31 cellular contexts compared by ENCODE assay signal in the genomic region with DNA sequence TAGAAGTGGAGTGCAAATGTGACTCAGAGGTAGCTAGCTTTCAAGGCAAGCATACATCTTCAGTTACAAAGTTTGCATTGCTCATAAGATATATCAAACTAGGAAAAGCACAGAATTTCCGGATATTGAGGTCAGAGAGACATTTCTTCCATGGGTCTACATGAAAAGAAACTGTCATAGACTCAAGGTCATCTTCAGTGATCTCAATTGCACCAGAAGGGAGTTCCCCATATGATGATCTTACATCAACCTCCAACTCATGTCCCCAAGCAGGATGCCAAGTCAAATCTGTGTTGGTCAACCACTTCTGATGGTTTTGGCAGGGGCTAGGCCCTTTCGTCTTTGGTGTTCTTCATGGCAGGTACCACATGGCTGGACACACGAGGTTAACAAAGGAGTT.
"Had no signal": no experiment of that assay in that cellular context is flagged by ENCODE, and none has a peak within 500 bp of the region (broad histone marks: within the 10 kb centered on the region; RNA-seq: fewer than 3 reads in every experiment).

No MANE protein-coding gene starts in this region.

- H3K4me3 ChIP-seq: cardiac muscle cell, colonic mucosa, Peyer's patch had no signal

- ATAC-seq: activated CD8-positive, alpha-beta T cell treated with anti-CD3 and anti-CD28 coated beads for 36 hours; activated naive CD8-positive, alpha-beta T cell treated with anti-CD3 and anti-CD28 coated beads, Interleukin-2, amount 50 U/mL, for 24 hours; PC-3; Right ventricle myocardium inferior; SK-N-SH treated with all-trans-retinoic acid at 6 μM for 48 hours; T-cell; T-helper 17 cell had no signal

- H3K9me3 ChIP-seq: colonic mucosa, Peyer's patch had no signal

- H3K27me3 ChIP-seq: colonic mucosa, Peyer's patch had no signal

- H3K27ac ChIP-seq: cardiac muscle cell, colonic mucosa, Peyer's patch, RWPE1, VCaP had no signal

- H3K4me1 ChIP-seq: colonic mucosa, Peyer's patch had no signal

- DNase-seq: activated B cell treated with CpG ODN at 0.5 μM for 24 hours; activated CD4-positive, alpha-beta T cell treated with anti-CD3 and anti-CD28 coated beads, Interleukin-2, amount 10 ng/mL, durations not matched to agents 24 days and 14 days; activated CD4-positive, alpha-beta T cell treated with anti-CD3 and anti-CD28 coated beads, Interleukin-2, amount 50 U/mL, for 4 hours; activated CD4-positive, CD25-positive, alpha-beta regulatory T cell treated with anti-CD3 and anti-CD28 coated beads, Interleukin-2, amount 50 U/mL, for 72 hours; activated CD8-positive, alpha-beta T cell treated with anti-CD3 and anti-CD28 coated beads for 36 hours; activated effector memory CD4-positive, alpha-beta T cell treated with Interleukin-2 at 50 U/mL for 16 hours; activated naive CD4-positive, alpha-beta T cell treated with anti-CD3 and anti-CD28 coated beads, Interleukin-2, amount 10 ng/mL, durations not matched to agents 7 days and 5 days; activated naive CD8-positive, alpha-beta T cell treated with anti-CD3 and anti-CD28 coated beads, Interleukin-2, amount 50 U/mL, for 24 hours; activated T-cell treated with anti-CD3 and anti-CD28 coated beads, Interleukin-2, amount 50 U/mL, for 24 hours; anterior cingulate cortex; colonic mucosa; Karpas-422; NCI-H1048; NCI-H1105 treated with DMSO at 0.1 percent for 48 hours; NCI-H1436; NCI-H1694; NCI-H1930; NCI-H2081 treated with DMSO at 0.1 percent for 48 hours; NCI-H226; NCI-H446 treated with DMSO at 0.1 percent for 48 hours; NCI-H524 treated with DMSO at 0.1 percent for 48 hours; PC-3; Peyer's patch; SIG-M5; T-cell; T-helper 17 cell had no signal

- H3K36me3 ChIP-seq: cardiac muscle cell, colonic mucosa, Peyer's patch had no signal
